Comparison of ENCODE assay signal across 8 cellular contexts in genomic region chr15:44882499-44882968, GRCh38.
DNase-seq lines count a peak whose midpoint lies in the region; ATAC-seq and TF ChIP-seq lines count a peak whose summit lies in the region.

No MANE protein-coding gene starts in this region.

- BruUV-seq in PC-9 (replicated peaks; lab: Mats Ljungman, UMichigan): no TSS peak

- H3K27ac ChIP-seq in PC-9: no peak overlapping the region

- POLR2A ChIA-PET in PC-9 (lab: Charles Lee; ENCODE audit: unreplicated experiment): no interaction called here

- no peaks in the 10 kb centered on the region for H3F3A ChIP-seq in PC-9 (ENCODE audit: insufficient read depth, low read depth)

- no peaks in the 10 kb centered on the region for H3K36me3 ChIP-seq in PC-9 (ENCODE audit: low read depth)

- intact Hi-C loops in PC-9 (cut with micrococcal nuclease; ENCODE audit: unreplicated experiment): loop anchor here (5.0 kb wide), 1 partner anchor 450 kb away; no protein-coding TSS in a partner anchor

- DNase-seq in PC-9 (no peak), Ammon's horn (ENCODE audit: low spot score) (no peak), anterior cingulate cortex (lab: John Stamatoyannopoulos, UW) (no peak), RPMI8226 (no peak), superior temporal gyrus (ENCODE audit: extremely low spot score) (no peak)
- peak; percentile 49 to 56 (median 54) for DNase-seq in stimulated activated CD4-positive, alpha-beta T cell treated with anti-CD3 and anti-CD28 coated beads, Interleukin-12 subunit alpha, Interleukin-12 subunit beta, amount 100 ng/mL, for 48 hours (ENCODE audit: low read depth in 2 of 3, low spot score in 1 of 3)

- H3K4me3 ChIP-seq in PC-9: no peak overlapping the region

- peaks cover 14% of the 10 kb centered on the region; the same call in 1 of the 2 replicates for H3K4me1 ChIP-seq in PC-9 (replicated peaks; ENCODE audit: insufficient read depth)

- CTCF ChIA-PET in PC-9 (lab: Charles Lee): no interaction called here

- H3K27me3 ChIP-seq in PC-9 (ENCODE audit: insufficient read depth, low read depth): no peaks in the 10 kb centered on the region

- H3K4me2 ChIP-seq in PC-9: peak overlapping the region; percentile 55

- no peaks in the 10 kb centered on the region for H3K79me2 ChIP-seq in PC-9 (ENCODE audit: low read depth)

- ATAC-seq in GM18868 (IDR thresholded peaks at IDR 0.05; ENCODE audit: unreplicated experiment): peak; percentile 80
- peak; percentile 70 for ATAC-seq in HG02571 (IDR thresholded peaks at IDR 0.05; ENCODE audit: unreplicated experiment)

- no peak overlapping the region for H2AFZ ChIP-seq in PC-9

- no peaks in the 10 kb centered on the region for H3K9me2 ChIP-seq in PC-9 (ENCODE audit: insufficient read depth)

- no peak for TF ChIP-seq CTCF in PC-9 (conservative IDR thresholded peaks at IDR 0.05)

- no peaks in the 10 kb centered on the region for H4K20me1 ChIP-seq in PC-9 (ENCODE audit: insufficient read depth)

- H3K9me3 ChIP-seq in PC-9 (ENCODE audit: insufficient read depth, low read depth): no peaks in the 10 kb centered on the region

Comparison
In these comparisons a context has a peak if more than half of its experiments do, and no peak if none do; other contexts are left out.
1. DNase-seq: peak in stimulated activated CD4-positive, alpha-beta T cell treated with anti-CD3 and anti-CD28 coated beads, Interleukin-12 subunit alpha, Interleukin-12 subunit beta, amount 100 ng/mL, for 48 hours (3 of 3); none in PC-9 (0 of 2), Ammon's horn (single experiment), anterior cingulate cortex (0 of 58), RPMI8226 (single experiment) and superior temporal gyrus (single experiment).